ENCODE assay signal across 16 cellular contexts in the genomic region with DNA sequence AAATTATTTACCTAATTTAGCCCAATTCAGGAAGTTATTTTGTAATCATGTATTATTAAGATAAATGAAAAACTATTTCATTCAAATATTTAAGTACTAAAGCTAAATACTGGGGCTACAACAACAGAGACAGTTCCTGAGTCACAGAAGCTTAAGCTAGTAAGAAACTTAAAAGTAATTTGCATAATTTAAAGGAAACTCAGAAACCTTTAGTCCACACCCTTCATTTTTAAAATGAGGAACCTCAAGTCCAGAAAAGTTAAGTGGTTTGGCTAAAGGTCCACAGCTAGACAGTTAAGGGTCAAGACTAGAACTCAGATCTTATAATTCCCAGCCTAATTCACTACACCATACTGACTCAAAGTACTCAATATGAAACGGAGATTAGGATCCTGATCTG. TPM values are rescaled to one million over a fixed set of nuclear protein-coding genes. Genes with fewer than 3 reads are reported as not detected.
DNase-seq lines count a peak whose midpoint lies in the region; ATAC-seq lines count a peak whose summit lies in the region.
"Had no signal": no experiment of that assay in that cellular context is flagged by ENCODE, and none has a peak within 500 bp of the region (broad histone marks: within the 10 kb centered on the region; RNA-seq: fewer than 3 reads in every experiment).

No MANE protein-coding gene starts in this region.

- H3K36me3 Mint-ChIP-seq in memory B cell = peaks cover 18% of the 10 kb centered on the region
- H3K36me3 Mint-ChIP-seq in activated CD8-positive, alpha-beta memory T cell treated with anti-CD3 and anti-CD28 coated beads, Interleukin-2, amount 10 ng/mL, durations not matched to agents 7 days and 5 days = peaks cover 34% of the 10 kb centered on the region

- ATAC-seq in GM18502 (IDR thresholded peaks at IDR 0.05; ENCODE audit: poor library complexity, unreplicated experiment) (peak; percentile 43), GM21529 (IDR thresholded peaks at IDR 0.05; ENCODE audit: unreplicated experiment) (peak; percentile 37), HG03520 (IDR thresholded peaks at IDR 0.05; ENCODE audit: unreplicated experiment) (peak; percentile 37), memory B cell (ENCODE audit: low read depth) (peak; percentile 82), HG03108 (IDR thresholded peaks at IDR 0.05; ENCODE audit: unreplicated experiment) (no peak)
- no peak for ATAC-seq in activated CD8-positive, alpha-beta memory T cell treated with anti-CD3 and anti-CD28 coated beads, Interleukin-2, amount 10 ng/mL, durations not matched to agents 7 days and 5 days
- ATAC-seq: naive thymus-derived CD8-positive, alpha-beta T cell; T-helper 17 cell had no signal

- CTCF ChIA-PET in activated CD8-positive, alpha-beta memory T cell treated with anti-CD3 and anti-CD28 coated beads, Interleukin-2, amount 10 ng/mL, durations not matched to agents 7 days and 5 days (lab: Charles Lee) = interaction anchor here (1.1 kb wide), 1 partner anchor 58 kb away, joined by 4 read pairs; no protein-coding TSS in a partner anchor

- H3K9me3 Mint-ChIP-seq in memory B cell = no peaks in the 10 kb centered on the region
- H3K9me3 Mint-ChIP-seq in activated CD8-positive, alpha-beta memory T cell treated with anti-CD3 and anti-CD28 coated beads, Interleukin-2, amount 10 ng/mL, durations not matched to agents 7 days and 5 days (ENCODE audit: low read depth) = no peaks in the 10 kb centered on the region
- H3K9me3 Mint-ChIP-seq: naive thymus-derived CD8-positive, alpha-beta T cell had no signal

- DNase-seq in memory B cell (ENCODE audit: low spot score in 2 of 2) (no peak), NCI-H2171 (lab: John Stamatoyannopoulos, UW) (no peak)
- no peak for DNase-seq in stimulated activated naive CD4-positive, alpha-beta T cell (lab: John Stamatoyannopoulos, UW)
- no peak for DNase-seq in activated CD8-positive, alpha-beta memory T cell treated with anti-CD3 and anti-CD28 coated beads, Interleukin-2, amount 10 ng/mL, durations not matched to agents 7 days and 5 days
- DNase-seq: activated gamma-delta T cell treated with Interleukin-2 at 50 U/mL for 16 hours; DMS53; H7; hippocampal formation; naive thymus-derived CD8-positive, alpha-beta T cell; NCI-H1417; T-helper 17 cell; tibial artery had no signal

- no peak overlapping the region for H3K27ac Mint-ChIP-seq in memory B cell
- H3K27ac Mint-ChIP-seq in activated CD8-positive, alpha-beta memory T cell treated with anti-CD3 and anti-CD28 coated beads, Interleukin-2, amount 10 ng/mL, durations not matched to agents 7 days and 5 days = no peak overlapping the region
- H3K27ac Mint-ChIP-seq: T-helper 17 cell had no signal

- peak overlapping the region; percentile 43 for H3K4me3 Mint-ChIP-seq in memory B cell
- H3K4me3 Mint-ChIP-seq in activated CD8-positive, alpha-beta memory T cell treated with anti-CD3 and anti-CD28 coated beads, Interleukin-2, amount 10 ng/mL, durations not matched to agents 7 days and 5 days = no peak overlapping the region
- H3K4me3 Mint-ChIP-seq: naive thymus-derived CD8-positive, alpha-beta T cell; T-helper 17 cell had no signal

- H3K27me3 Mint-ChIP-seq in memory B cell = no peaks in the 10 kb centered on the region
- H3K27me3 Mint-ChIP-seq in activated CD8-positive, alpha-beta memory T cell treated with anti-CD3 and anti-CD28 coated beads, Interleukin-2, amount 10 ng/mL, durations not matched to agents 7 days and 5 days = no peaks in the 10 kb centered on the region
- H3K27me3 Mint-ChIP-seq: naive thymus-derived CD8-positive, alpha-beta T cell; T-helper 17 cell had no signal

- peaks cover 47% of the 10 kb centered on the region for H3K4me1 Mint-ChIP-seq in memory B cell
- peaks cover 25% of the 10 kb centered on the region for H3K4me1 Mint-ChIP-seq in activated CD8-positive, alpha-beta memory T cell treated with anti-CD3 and anti-CD28 coated beads, Interleukin-2, amount 10 ng/mL, durations not matched to agents 7 days and 5 days

RNA-seq across cellular contexts. Expression of gene LMBRD1, which starts 7.2 kb away (rescaled TPM):
- total RNA-seq in activated CD8-positive, alpha-beta memory T cell treated with anti-CD3 and anti-CD28 coated beads, Interleukin-2, amount 10 ng/mL, durations not matched to agents 7 days and 5 days = 10 to 100 TPM; 18.3 to 19.1 TPM

Comparison
In these comparisons a context has a peak if more than half of its experiments do, and no peak if none do; other contexts are left out.
1. ATAC-seq: peak in GM18502 (single experiment), GM21529 (single experiment), HG03520 (single experiment) and memory B cell (single experiment); none in HG03108 (single experiment) and activated CD8-positive, alpha-beta memory T cell treated with anti-CD3 and anti-CD28 coated beads, Interleukin-2, amount 10 ng/mL, durations not matched to agents 7 days and 5 days (single experiment).